In genomic region chr5:6435356-6435755, GRCh38 we compare ENCODE assay signal across 10 cellular contexts. TPM values are rescaled to one million over a fixed set of nuclear protein-coding genes. Genes with fewer than 3 reads are reported as not detected.
DNase-seq lines count a peak whose midpoint lies in the region; ATAC-seq and TF ChIP-seq lines count a peak whose summit lies in the region.
"Had no signal": no experiment of that assay in that cellular context is flagged by ENCODE, and none has a peak within 500 bp of the region (broad histone marks: within the 10 kb centered on the region; RNA-seq: fewer than 3 reads in every experiment).

No MANE protein-coding gene starts in this region.

- no peaks in the 10 kb centered on the region for H3K36me3 ChIP-seq in OCI-LY3 (replicated peaks; ENCODE audit: low read depth, low read length)
- no peaks in the 10 kb centered on the region for H3K36me3 ChIP-seq in heart left ventricle

- H3K79me2 ChIP-seq in OCI-LY3 (ENCODE audit: low read length) = no peaks in the 10 kb centered on the region

- TF ChIP-seq CTCF in OCI-LY3 (IDR thresholded peaks at IDR 0.05; ENCODE audit: low read depth, low read length) (0 out of 2 replicates have a peak, but pooled peaks have one; percentile 10), heart left ventricle (IDR thresholded peaks at IDR 0.05) (peak in 11 of 12 donors; percentile 5 to 44 (median 23))

- H2AFZ ChIP-seq in OCI-LY3 (ENCODE audit: low read depth, low read length) = no peak overlapping the region

- H3K4me2 ChIP-seq in OCI-LY3 (ENCODE audit: low read length) = no peak overlapping the region

- H4K20me1 ChIP-seq in OCI-LY3 (ENCODE audit: insufficient read depth, low read length) = no peaks in the 10 kb centered on the region

- no peaks in the 10 kb centered on the region for H3K4me1 ChIP-seq in OCI-LY3 (ENCODE audit: low read length)
- H3K4me1 ChIP-seq in heart left ventricle = peaks cover 0 to 23% (median 7%) of the 10 kb centered on the region in 12 donors

- in situ Hi-C loops in ACHN (cut with HindIII; ENCODE audit: low pct_ligation_motif_present, low pct_unique_long_range_greater_than_20kb, low sequenced_read_pairs) (no loop called here), G401 (cut with HindIII; ENCODE audit: low sequenced_read_pairs) (no loop called here)

- intact Hi-C loops in heart left ventricle (cut with DNase I) (loop anchor here in 4 of 10 donors (5.0 to 10.0 kb wide), 3 partner anchors 121 to 941 kb away; no protein-coding TSS in a partner anchor), sciatic nerve (cut with DNase I) (no loop called here)

- no peak overlapping the region for H3K4me3 ChIP-seq in OCI-LY3 (ENCODE audit: low read length)
- H3K4me3 ChIP-seq in heart left ventricle = no peak overlapping the region

- H3K27ac ChIP-seq in OCI-LY3 (ENCODE audit: low read length) (no peak overlapping the region), heart left ventricle (no peak overlapping the region)
- H3K27ac ChIP-seq: RWPE1 had no signal

- DNase-seq in ACHN (peak; percentile 12), G401 (ENCODE audit: low spot score) (peak; percentile 77), heart left ventricle (no peak), T-helper 2 cell (no peak), sciatic nerve (ENCODE audit: low spot score) (no peak)
- DNase-seq: activated naive CD8-positive, alpha-beta T cell treated with anti-CD3 and anti-CD28 coated beads, Interleukin-2, amount 10 ng/mL, durations not matched to agents 7 days and 5 days had no signal

- no peak for TF ChIP-seq POLR2A in heart left ventricle (IDR thresholded peaks at IDR 0.05)

- H3K9me3 ChIP-seq in OCI-LY3 (ENCODE audit: insufficient read depth, low read length) (no peaks in the 10 kb centered on the region), heart left ventricle (peaks cover 0 to 8% (median 0%) of the 10 kb centered on the region in 12 donors)

- no peak for ATAC-seq in heart left ventricle
- ATAC-seq in GM18873 (IDR thresholded peaks at IDR 0.05; ENCODE audit: low FRiP score, unreplicated experiment) = no peak
- ATAC-seq in sciatic nerve = no peak
- no peak for ATAC-seq in GM19467 (IDR thresholded peaks at IDR 0.05; ENCODE audit: unreplicated experiment)

- WGBS in heart left ventricle, 4 donors = 28 to 40% (median 37%) methylated on average over 8 of the region's 8 CpGs

- H3K27me3 ChIP-seq in OCI-LY3 (ENCODE audit: low read depth, low read length) (0 out of 2 replicates have a peak, but pooled peaks cover 3% of the 10 kb centered on the region), heart left ventricle (no peaks in the 10 kb centered on the region)

- no peak overlapping the region for H3K9ac ChIP-seq in OCI-LY3 (ENCODE audit: low read length)

RNA-seq across cellular contexts. Expression of gene UBE2QL1, which starts 13.3 kb away (rescaled TPM):
- not detected in 2 replicates for total RNA-seq in G401 (2014; rRNA removed; shearing (Covaris generic))
- total RNA-seq in heart left ventricle (10 to 100 TPM in 8 of 9 donors, 1 to 10 TPM in 1; 9.8 to 32.0 (median 21.0) TPM), sciatic nerve (0.94 TPM)
- 10 to 100 TPM; 11.4 to 15.4 TPM for polyA plus RNA-seq in heart left ventricle
- total RNA-seq: activated naive CD8-positive, alpha-beta T cell treated with anti-CD3 and anti-CD28 coated beads, Interleukin-2, amount 10 ng/mL, durations not matched to agents 7 days and 5 days had no signal

RNA-seq across cellular contexts. Expression of gene MED10, which starts 57.0 kb away (rescaled TPM):
- total RNA-seq in G401 (2014; rRNA removed; shearing (Covaris generic)) = 25.4 and 34.6 TPM in 2 replicates
- total RNA-seq in heart left ventricle = 10 to 100 TPM; 13.2 to 30.7 (median 23.1) TPM
- polyA plus RNA-seq in heart left ventricle = 10 to 100 TPM; 23.9 to 51.9 TPM
- total RNA-seq in sciatic nerve = 40.8 TPM

Comparison
In these comparisons a context has a peak if more than half of its experiments do, and no peak if none do; other contexts are left out.
1. DNase-seq: peak in ACHN (single experiment) and G401 (single experiment); none in heart left ventricle (0 of 5), T-helper 2 cell (0 of 5) and sciatic nerve (single experiment).